Comparison of ENCODE assay signal across 11 cellular contexts in the genomic region with DNA sequence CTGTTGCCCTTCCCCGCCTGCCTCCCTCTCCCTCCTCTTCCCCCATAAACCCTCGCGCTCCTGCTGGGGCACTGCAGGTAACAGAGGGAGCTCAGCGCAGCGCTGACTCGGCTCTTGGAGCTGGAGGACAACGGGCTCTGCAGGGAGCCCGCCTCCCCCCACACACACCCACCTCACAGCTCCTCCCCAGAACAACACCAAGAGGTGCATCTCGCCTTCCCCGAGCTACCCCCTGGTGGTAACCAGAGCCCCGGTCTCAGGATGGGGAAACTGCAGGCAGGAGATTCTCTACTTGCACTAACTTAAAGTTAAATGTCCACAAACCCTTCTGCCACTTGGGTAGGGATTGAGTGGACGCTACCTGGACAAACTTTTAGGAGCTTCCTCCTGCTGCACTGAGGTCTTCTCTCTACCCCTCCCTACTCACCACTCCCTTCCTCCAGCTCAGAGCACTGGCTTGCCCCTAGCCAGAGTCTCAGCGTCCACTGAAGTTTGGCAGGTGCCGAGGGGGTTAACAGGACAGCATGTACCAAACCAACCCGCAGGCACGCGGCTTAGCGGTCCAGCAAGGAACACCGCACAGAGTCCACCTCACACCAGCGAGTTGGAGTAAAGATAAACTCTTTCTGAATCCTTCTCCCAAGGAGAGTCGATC. TPM values are rescaled to one million over a fixed set of nuclear protein-coding genes. Genes with fewer than 3 reads are reported as not detected.
DNase-seq lines count a peak whose midpoint lies in the region; TF ChIP-seq lines count a peak whose summit lies in the region.
"Had no signal": no experiment of that assay in that cellular context is flagged by ENCODE, and none has a peak within 500 bp of the region (broad histone marks: within the 10 kb centered on the region; RNA-seq: fewer than 3 reads in every experiment).

No MANE protein-coding gene starts in this region.

- H3K27me3 ChIP-seq in iPS-15b (ENCODE audit: control insufficient read depth, insufficient read depth, low read length) (peaks cover 92% of the 10 kb centered on the region), ascending aorta (no peaks in the 10 kb centered on the region)

- H3K4me1 Mint-ChIP-seq in Calu3 (ENCODE audit: low read depth, unreplicated experiment) = no peaks in the 10 kb centered on the region

- no peaks in the 10 kb centered on the region for H3K36me3 Mint-ChIP-seq in Calu3 (ENCODE audit: insufficient read depth, unreplicated experiment)

- no TSS peak for BruUV-seq in Calu3 (replicated peaks; lab: Mats Ljungman, UMichigan)

- H3K9ac ChIP-seq in iPS-15b (ENCODE audit: low read depth, low read length) = no peak overlapping the region

- H3K27ac Mint-ChIP-seq in Calu3 (ENCODE audit: unreplicated experiment) = no peak overlapping the region
- H3K27ac Mint-ChIP-seq: dendritic cell treated with granulocyte-macrophage colony-stimulating factor and Interleukin-4, amounts not matched to agents 40 ng/mL and 50 ng/mL, for 4 days had no signal

- peak overlapping the region; percentile 40 for H3K4me3 ChIP-seq in iPS-15b (ENCODE audit: low read depth, low read length)
- no peak overlapping the region for H3K4me3 ChIP-seq in ascending aorta
- H3K4me3 ChIP-seq: smooth muscle cell, thoracic aorta had no signal

- intact Hi-C loops in Calu3 (cut with micrococcal nuclease; ENCODE audit: unreplicated experiment) = no loop called here
- intact Hi-C loops in ascending aorta (cut with DNase I) = no loop called here

- H3K4me3 Mint-ChIP-seq in Calu3 (ENCODE audit: low read depth, unreplicated experiment) = peak overlapping the region; percentile 41
- H3K4me3 Mint-ChIP-seq: dendritic cell treated with granulocyte-macrophage colony-stimulating factor and Interleukin-4, amounts not matched to agents 40 ng/mL and 50 ng/mL, for 4 days had no signal

- H3K9me3 Mint-ChIP-seq in Calu3 (ENCODE audit: low read depth, unreplicated experiment) = no peaks in the 10 kb centered on the region
- H3K9me3 Mint-ChIP-seq: dendritic cell treated with granulocyte-macrophage colony-stimulating factor and Interleukin-4, amounts not matched to agents 40 ng/mL and 50 ng/mL, for 4 days had no signal

- DNase-seq in 8988T (peak; percentile 79), Calu3 (peak; percentile 16), SW480 (ENCODE audit: low spot score) (peak; percentile 36), inferior parietal cortex (ENCODE audit: extremely low spot score) (no peak), ascending aorta (ENCODE audit: low spot score in 2 of 2) (no peak), MV-4-11 (lab: John Stamatoyannopoulos, UW) (no peak), NCI-H1930 (lab: John Stamatoyannopoulos, UW) (no peak)

- TF ChIP-seq CTCF in Calu3 (IDR thresholded peaks at IDR 0.05; ENCODE audit: unreplicated experiment) = no peak
- no peak for TF ChIP-seq CTCF in ascending aorta (IDR thresholded peaks at IDR 0.05)

- H3K36me3 ChIP-seq in iPS-15b (ENCODE audit: control insufficient read depth, insufficient read depth, low read length) (no peaks in the 10 kb centered on the region), ascending aorta (no peaks in the 10 kb centered on the region)
- H3K36me3 ChIP-seq: thoracic aorta had no signal

- no peak overlapping the region for H3K27ac ChIP-seq in ascending aorta
- H3K27ac ChIP-seq: thoracic aorta had no signal

- H3K9me3 ChIP-seq in iPS-15b (ENCODE audit: control insufficient read depth, insufficient read depth, low read length) = no peaks in the 10 kb centered on the region
- H3K9me3 ChIP-seq in ascending aorta = no peaks in the 10 kb centered on the region
- H3K9me3 ChIP-seq: thoracic aorta had no signal

- H3K4me1 ChIP-seq in iPS-15b (ENCODE audit: control insufficient read depth, insufficient read depth, low read length) (peaks cover 33% of the 10 kb centered on the region), ascending aorta (peaks cover 3 to 8% of the 10 kb centered on the region in 2 donors)

- CTCF ChIA-PET in Calu3 (lab: Charles Lee) = interaction anchor here (2.3 kb wide), 1 partner anchor 15 kb away, joined by 14 read pairs; no protein-coding TSS in a partner anchor

- H3K27me3 Mint-ChIP-seq in Calu3 (ENCODE audit: unreplicated experiment) = peaks cover 93% of the 10 kb centered on the region

RNA-seq across cellular contexts. Expression of gene SCN4B, which starts 4.0 kb away (rescaled TPM):
- total RNA-seq in Calu3 (2022) = not detected in 2 replicates
- total RNA-seq in ascending aorta = 1.1 TPM
- total RNA-seq: smooth muscle cell had no signal

RNA-seq across cellular contexts. Expression of gene SCN2B, which starts 19.8 kb away (rescaled TPM):
- total RNA-seq in Calu3 (2022) (not detected in 2 replicates), ascending aorta (0.11 TPM)

Comparison
In these comparisons a context has a peak if more than half of its experiments do, and no peak if none do; other contexts are left out.
1. DNase-seq: peak in 8988T (single experiment), Calu3 (single experiment) and SW480 (single experiment); none in inferior parietal cortex (single experiment), ascending aorta (0 of 2), MV-4-11 (single experiment) and NCI-H1930 (0 of 2).